In the genomic region with DNA sequence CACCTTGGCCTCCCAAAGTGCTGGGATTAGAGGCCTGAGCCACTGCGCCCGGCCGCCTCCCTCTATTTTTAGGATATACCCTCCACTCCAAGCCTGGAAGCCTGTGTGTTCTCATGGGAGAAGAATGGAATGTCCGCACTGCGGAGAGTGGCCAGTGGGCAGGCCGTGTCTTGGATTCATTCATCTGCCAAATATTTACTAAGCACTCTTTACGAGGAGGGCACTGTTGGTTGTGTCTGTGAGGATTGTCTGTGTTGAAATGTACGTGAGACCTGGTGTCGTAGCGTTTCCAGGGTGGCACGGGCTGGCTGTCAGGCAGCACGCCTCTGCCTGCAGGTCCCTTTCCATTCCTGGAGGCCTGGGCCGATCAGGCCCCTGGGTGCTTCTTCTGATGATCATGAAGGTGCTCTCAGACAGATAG, we compare ENCODE assay signal across 14 cellular contexts. TPM values are rescaled to one million over a fixed set of nuclear protein-coding genes. Genes with fewer than 3 reads are reported as not detected.
DNase-seq lines count a peak whose midpoint lies in the region; ATAC-seq and TF ChIP-seq lines count a peak whose summit lies in the region.
"Had no signal": no experiment of that assay in that cellular context is flagged by ENCODE, and none has a peak within 500 bp of the region (broad histone marks: within the 10 kb centered on the region; RNA-seq: fewer than 3 reads in every experiment).

No MANE protein-coding gene starts in this region.

- DNase-seq in LHCN-M2 (ENCODE audit: low read depth) (peak; percentile 89), astrocyte of the spinal cord (ENCODE audit: low read depth, low spot score) (peak; percentile 46), left cardiac atrium (peak; percentile 56), A673 (ENCODE audit: low spot score) (no peak), progenitor cell of endocrine pancreas (ENCODE audit: low spot score, unreplicated experiment) (no peak)
- no peak for DNase-seq in central memory CD4-positive, alpha-beta T cell
- DNase-seq: activated T-cell treated with anti-CD3 and anti-CD28 coated beads, Interleukin-2, amount 50 U/mL, for 4 hours; cerebellar nuclear complex; foreskin fibroblast; NCI-H1048; NCI-H524; stimulated activated CD4-positive, alpha-beta T cell treated with anti-CD3 and anti-CD28 coated beads, Interleukin-2, amount 100 ng/mL, for 48 hours; stimulated activated naive CD4-positive, alpha-beta T cell treated with Interleukin-2 at 50 U/mL for 16 hours had no signal

- TF ChIP-seq CTCF in astrocyte of the spinal cord (IDR thresholded peaks at IDR 0.05; ENCODE audit: low read depth, low read length) (no peak), A673 (conservative IDR thresholded peaks at IDR 0.05; ENCODE audit: low read depth, low read length) (no peak), progenitor cell of endocrine pancreas (IDR thresholded peaks at IDR 0.05; ENCODE audit: unreplicated experiment) (no peak)

- POLR2A ChIA-PET in A673 (lab: Charles Lee; ENCODE audit: low non-redundant PET), result no interaction called here

- in situ Hi-C loops in astrocyte of the spinal cord (cut with HindIII; ENCODE audit: low sequenced_read_pairs), result no loop called here

- no TSS peak for BruUV-seq in A673 (replicated peaks; lab: Mats Ljungman, UMichigan)

- intact Hi-C loops in left cardiac atrium (cut with DNase I), result loop anchor here in 1 of 2 donors (5.0 kb wide), 1 partner anchor 35 kb away; a partner anchor contains a TSS
- intact Hi-C loops in A673 (cut with micrococcal nuclease; ENCODE audit: unreplicated experiment), result no loop called here

- H3K27me3 Mint-ChIP-seq in progenitor cell of endocrine pancreas, result no peaks in the 10 kb centered on the region

- H3K4me3 Mint-ChIP-seq in progenitor cell of endocrine pancreas (ENCODE audit: low read depth), result no peak overlapping the region
- H3K4me3 Mint-ChIP-seq: activated T-cell treated with anti-CD3 and anti-CD28 coated beads, Interleukin-2, amount 50 U/mL, for 4 hours had no signal

- H3K27ac Mint-ChIP-seq in progenitor cell of endocrine pancreas, result no peak overlapping the region

- H3K4me1 Mint-ChIP-seq in progenitor cell of endocrine pancreas (ENCODE audit: low read depth), result peaks cover 11% of the 10 kb centered on the region

- peak overlapping the region in 2 of 3 donors; percentile 55 to 66 for H3K9ac ChIP-seq in skeletal muscle tissue (ENCODE audit: low read depth in 1 of 3, low read length in 3 of 3)

- H3K27ac ChIP-seq in skeletal muscle tissue (ENCODE audit: low read depth, low read length), result peak overlapping the region; percentile 89
- no peak overlapping the region for H3K27ac ChIP-seq in A673 (ENCODE audit: low read depth, low read length, poor library complexity, severe bottlenecking)

- H3K36me3 ChIP-seq in skeletal muscle tissue (ENCODE audit: control insufficient read depth in 3 of 3, insufficient read depth in 3 of 3, low read length in 3 of 3), result peaks cover 38 to 55% (median 41%) of the 10 kb centered on the region in 3 donors
- H3K36me3 ChIP-seq in A673 (ENCODE audit: insufficient read depth, low read length, poor library complexity, severe bottlenecking), result peaks cover 42% of the 10 kb centered on the region

- peak; percentile 88 to 94 for ATAC-seq in left cardiac atrium
- ATAC-seq: activated T-cell treated with anti-CD3 and anti-CD28 coated beads, Interleukin-2, amount 50 U/mL, for 4 hours had no signal

- H3K4me1 ChIP-seq in skeletal muscle tissue (ENCODE audit: control insufficient read depth in 3 of 3, insufficient read depth in 3 of 3, low read length in 3 of 3) (peaks cover 35 to 61% (median 53%) of the 10 kb centered on the region in 3 donors), A673 (ENCODE audit: insufficient read depth, low read length, poor library complexity, severe bottlenecking) (no peaks in the 10 kb centered on the region)

- H3K9me3 Mint-ChIP-seq in progenitor cell of endocrine pancreas (ENCODE audit: low read depth), result no peaks in the 10 kb centered on the region
- H3K9me3 Mint-ChIP-seq: activated T-cell treated with anti-CD3 and anti-CD28 coated beads, Interleukin-2, amount 50 U/mL, for 4 hours had no signal

- no peaks in the 10 kb centered on the region for H3K27me3 ChIP-seq in skeletal muscle tissue (ENCODE audit: control insufficient read depth in 3 of 3, insufficient read depth in 3 of 3, low read length in 3 of 3)
- no peaks in the 10 kb centered on the region for H3K27me3 ChIP-seq in A673 (replicated peaks; ENCODE audit: insufficient read depth, low read depth, low read length, poor library complexity)

- H3K4me3 ChIP-seq in astrocyte of the spinal cord (ENCODE audit: low read depth, low read length), result no peak overlapping the region
- peak overlapping the region in 1 of 3 donors; percentile 29 for H3K4me3 ChIP-seq in skeletal muscle tissue (ENCODE audit: low read length in 3 of 3)
- no peak overlapping the region for H3K4me3 ChIP-seq in A673 (ENCODE audit: low read depth, low read length, poor library complexity, severe bottlenecking)

- CTCF ChIA-PET in A673 (lab: Charles Lee), result no interaction called here

- no peaks in the 10 kb centered on the region for H3K9me3 ChIP-seq in skeletal muscle tissue (ENCODE audit: control insufficient read depth in 3 of 3, low read length in 3 of 3)
- H3K9me3 ChIP-seq in A673 (ENCODE audit: low read depth, low read length, poor library complexity, severe bottlenecking), result no peaks in the 10 kb centered on the region

- peaks cover 29% of the 10 kb centered on the region for H3K36me3 Mint-ChIP-seq in progenitor cell of endocrine pancreas (ENCODE audit: insufficient read depth)

RNA-seq across cellular contexts. Expression of a gene that starts 19.2 kb away (rescaled TPM):
- total RNA-seq in LHCN-M2 (2014; rRNA removed), result 31.9 and 35.0 TPM in 2 replicates
- polyA plus RNA-seq in LHCN-M2 (2012), result 16.3 TPM
- total RNA-seq in left cardiac atrium, result 10 to 100 TPM; 17.7 to 24.3 TPM
- 15.1 TPM for total RNA-seq in skeletal muscle tissue
- 42.5 and 44.2 TPM in 2 replicates for total RNA-seq in A673 (2021)
- 66.1 and 67.1 TPM in 2 replicates for total RNA-seq in progenitor cell of endocrine pancreas

RNA-seq across cellular contexts. Expression of a gene that starts 37.8 kb away (rescaled TPM):
- 29.3 and 32.8 TPM in 2 replicates for total RNA-seq in LHCN-M2 (2014; rRNA removed)
- polyA plus RNA-seq in LHCN-M2 (2012), result 7.4 TPM
- 10 to 100 TPM; 15.1 to 78.1 TPM for total RNA-seq in left cardiac atrium
- total RNA-seq in skeletal muscle tissue, result 15.7 TPM
- 7.2 and 9.5 TPM in 2 replicates for total RNA-seq in A673 (2021)
- total RNA-seq in progenitor cell of endocrine pancreas, result 5.4 and 5.8 TPM in 2 replicates

Comparison
In these comparisons a context has a peak if more than half of its experiments do, and no peak if none do; other contexts are left out.
1. DNase-seq: peak in LHCN-M2 (single experiment), astrocyte of the spinal cord (single experiment) and left cardiac atrium (single experiment); none in A673 (single experiment), central memory CD4-positive, alpha-beta T cell (single experiment) and progenitor cell of endocrine pancreas (single experiment).